In genomic region chr7:1473864-1474512, GRCh38 we compare ENCODE assay signal across 2 cellular contexts.
TF ChIP-seq lines count a peak whose summit lies in the region.

No MANE protein-coding gene starts in this region.

TF ChIP-seq in IMR-90, 13 proteins besides CTCF, POLR2A, EP300 and RAD21:
- TF ChIP-seq MAFK (IDR thresholded peaks at IDR 0.05; ENCODE audit: low read depth, low read length) (no peak), CHD1 (IDR thresholded peaks at IDR 0.05; ENCODE audit: low read depth, low read length) (no peak), ELK1 (IDR thresholded peaks at IDR 0.05; ENCODE audit: borderline replicate concordance, low read depth, low read length) (no peak), CEBPB (IDR thresholded peaks at IDR 0.05; ENCODE audit: low read depth, low read length) (no peak), BHLHE40 (IDR thresholded peaks at IDR 0.05; ENCODE audit: low read depth, low read length) (peak; percentile 99), NFE2L2 (IDR thresholded peaks at IDR 0.05; ENCODE audit: low read depth, low read length) (no peak), MAZ (IDR thresholded peaks at IDR 0.05; ENCODE audit: borderline replicate concordance, low read depth, low read length) (peak; percentile 28; the same call in 1 of the 2 replicates), SMC3 (IDR thresholded peaks at IDR 0.05; ENCODE audit: low read depth, low read length) (peak; percentile 67), MXI1 (IDR thresholded peaks at IDR 0.05; ENCODE audit: borderline replicate concordance, low read depth, low read length) (peak; percentile 92), FOS (IDR thresholded peaks at IDR 0.05; ENCODE audit: low read depth, low read length) (no peak), RCOR1 (IDR thresholded peaks at IDR 0.05; ENCODE audit: insufficient replicate concordance, low read length) (no peak), USF2 (IDR thresholded peaks at IDR 0.05; ENCODE audit: low read depth, low read length) (peak; percentile 81), RFX5 (IDR thresholded peaks at IDR 0.05; ENCODE audit: low read depth, low read length) (no peak)

TF ChIP-seq in H1, 55 proteins besides CTCF, POLR2A, EP300 and RAD21:
- TF ChIP-seq PHF8 (conservative IDR thresholded peaks at IDR 0.05; ENCODE audit: low read depth, low read length) (no peak), SAP30 (IDR thresholded peaks at IDR 0.05; ENCODE audit: insufficient read depth, insufficient replicate concordance, low read length) (peak; percentile 71), SP4 (IDR thresholded peaks at IDR 0.05; ENCODE audit: low read length) (no peak), CEBPB (IDR thresholded peaks at IDR 0.05; ENCODE audit: low read depth, low read length) (no peak), ATF3 (IDR thresholded peaks at IDR 0.05; ENCODE audit: insufficient read depth, low read depth, low read length) (peak; percentile 67), ASH2L (IDR thresholded peaks at IDR 0.05; ENCODE audit: low read length) (no peak), TEAD4 (IDR thresholded peaks at IDR 0.05; ENCODE audit: low read depth, low read length) (peak; percentile 62; the same call in 1 of the 2 replicates), SIN3A (conservative IDR thresholded peaks at IDR 0.05 in 1 of 2, IDR thresholded peaks at IDR 0.05 in 1 of 2; ENCODE audit: low read depth in 1 of 2, low read length in 2 of 2) (peak; percentile 74 to 94; a peak in 2 of 4 replicates), TCF12 (IDR thresholded peaks at IDR 0.05; ENCODE audit: low read depth, low read length) (0 out of 2 replicates have a peak, but pooled peaks have one; percentile 63), E2F6 (IDR thresholded peaks at IDR 0.05) (peak; percentile 88), EZH2 (IDR thresholded peaks at IDR 0.05; ENCODE audit: low read depth, low read length, severe bottlenecking) (no peak), USF2 (IDR thresholded peaks at IDR 0.05; ENCODE audit: low read length) (peak; percentile 71), MAX (IDR thresholded peaks at IDR 0.05) (peak; percentile 100), GABPA (IDR thresholded peaks at IDR 0.05; ENCODE audit: borderline replicate concordance, insufficient read depth, low read length) (peak; percentile 85), CBX8 (IDR thresholded peaks at IDR 0.05; ENCODE audit: borderline replicate concordance, low read depth, low read length) (no peak), CREB1 (IDR thresholded peaks at IDR 0.05) (peak; percentile 48; the same call in 1 of the 2 replicates), SRF (IDR thresholded peaks at IDR 0.05; ENCODE audit: low read depth, low read length) (peak; percentile 47; the same call in 1 of the 2 replicates)
